Comparison of ENCODE assay signal across 18 cellular contexts in the genomic region with DNA sequence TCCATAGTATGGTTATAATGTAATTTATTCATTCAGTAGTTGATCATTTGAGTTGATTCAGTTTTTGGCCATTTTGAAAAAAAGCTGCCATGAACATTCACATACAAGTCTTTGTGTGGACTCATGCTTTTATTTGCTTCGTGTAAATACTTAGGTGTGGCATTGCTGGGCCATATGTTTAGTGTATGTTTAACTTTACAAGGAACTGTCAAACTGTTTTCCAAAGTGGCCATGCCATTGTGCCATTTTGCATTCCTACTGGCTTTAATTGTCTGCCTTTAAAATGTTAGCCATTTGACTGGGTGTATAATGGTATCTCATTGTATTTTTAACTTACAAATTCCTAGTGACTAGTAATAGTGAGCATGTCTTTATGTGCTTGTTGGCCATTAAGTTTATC. TPM values are rescaled to one million over a fixed set of nuclear protein-coding genes. Genes with fewer than 3 reads are reported as not detected.
DNase-seq lines count a peak whose midpoint lies in the region; ATAC-seq, FAIRE-seq and TF ChIP-seq lines count a peak whose summit lies in the region.
"Had no signal": no experiment of that assay in that cellular context is flagged by ENCODE, and none has a peak within 500 bp of the region (broad histone marks: within the 10 kb centered on the region; RNA-seq: fewer than 3 reads in every experiment).

No MANE protein-coding gene starts in this region.

- H3K79me2 ChIP-seq in keratinocyte (ENCODE audit: control insufficient read depth, insufficient read depth, low read length) = peaks cover 54% of the 10 kb centered on the region

- no peak overlapping the region for H2AFZ ChIP-seq in keratinocyte (ENCODE audit: control insufficient read depth, low read length)

- H4K20me1 ChIP-seq in keratinocyte (ENCODE audit: control insufficient read depth, extremely low read depth, insufficient read depth, low read length) = no peaks in the 10 kb centered on the region

- ATAC-seq in CD8-positive, alpha-beta T cell = no peak
- no peak for ATAC-seq in activated CD8-positive, alpha-beta T cell treated with anti-CD3 and anti-CD28 coated beads for 36 hours
- ATAC-seq in GM19035 (IDR thresholded peaks at IDR 0.05; ENCODE audit: unreplicated experiment) = no peak
- no peak for ATAC-seq in GM18861 (IDR thresholded peaks at IDR 0.05; ENCODE audit: unreplicated experiment)
- ATAC-seq: left cardiac atrium, SK-N-SH treated with all-trans-retinoic acid at 6 μM for 48 hours had no signal

- intact Hi-C loops in CD8-positive, alpha-beta T cell (cut with DNase I, micrococcal nuclease) = loop anchor here in 1 of 2 experiments (10.0 kb wide), 2 partner anchors 818 to 1062 kb away; a partner anchor contains a TSS
- intact Hi-C loops in activated CD8-positive, alpha-beta T cell treated with anti-CD3 and anti-CD28 coated beads for 36 hours (cut with micrococcal nuclease) = loop anchor here (10.0 kb wide), 1 partner anchor 212 kb away; a partner anchor contains a TSS

- H3K4me3 Mint-ChIP-seq in T-helper 2 cell treated with Interferon-gamma antibody and Interleukin-4, amounts not matched to agents 5 μg/mL and 100 μg/mL, for 36 hours = peak overlapping the region; percentile 90
- H3K4me3 Mint-ChIP-seq in CD8-positive, alpha-beta T cell = no peak overlapping the region
- peak overlapping the region; percentile 29 for H3K4me3 Mint-ChIP-seq in activated CD8-positive, alpha-beta T cell treated with anti-CD3 and anti-CD28 coated beads for 36 hours
- H3K4me3 Mint-ChIP-seq: brain had no signal

- H3K27ac ChIP-seq in CD8-positive, alpha-beta T cell (ENCODE audit: low read depth, low read length) = no peak overlapping the region
- peak overlapping the region; percentile 91 for H3K27ac ChIP-seq in keratinocyte (ENCODE audit: control insufficient read depth, insufficient read depth, low read length)
- H3K27ac ChIP-seq: BLaER1 treated with 17β-estradiol and CSF1 and Interleukin-3, amounts not matched to agents 10 nM and 100 nM; tibial nerve had no signal

- H3K36me3 Mint-ChIP-seq in T-helper 2 cell treated with Interferon-gamma antibody and Interleukin-4, amounts not matched to agents 5 μg/mL and 100 μg/mL, for 36 hours (ENCODE audit: low read depth) = peaks cover 30% of the 10 kb centered on the region
- H3K36me3 Mint-ChIP-seq in CD8-positive, alpha-beta T cell = peaks cover 4% of the 10 kb centered on the region
- H3K36me3 Mint-ChIP-seq in activated CD8-positive, alpha-beta T cell treated with anti-CD3 and anti-CD28 coated beads for 36 hours (ENCODE audit: low read depth) = peaks cover 3% of the 10 kb centered on the region

- FAIRE-seq in keratinocyte (lab: Jason Lieb, UNC) = no peak
- FAIRE-seq: RCC 7860 had no signal

- peak overlapping the region; percentile 27 for H3K4me2 ChIP-seq in keratinocyte (ENCODE audit: control insufficient read depth, extremely low read depth, insufficient read depth, low read depth, low read length)
- H3K4me2 ChIP-seq: BLaER1 treated with 17β-estradiol and CSF1 and Interleukin-3, amounts not matched to agents 10 nM and 100 nM had no signal

- H3K27me3 Mint-ChIP-seq in T-helper 2 cell treated with Interferon-gamma antibody and Interleukin-4, amounts not matched to agents 5 μg/mL and 100 μg/mL, for 36 hours (ENCODE audit: low read depth) = no peaks in the 10 kb centered on the region
- no peaks in the 10 kb centered on the region for H3K27me3 Mint-ChIP-seq in CD8-positive, alpha-beta T cell (ENCODE audit: low read depth)
- H3K27me3 Mint-ChIP-seq in activated CD8-positive, alpha-beta T cell treated with anti-CD3 and anti-CD28 coated beads for 36 hours = no peaks in the 10 kb centered on the region

- CTCF ChIA-PET in CD8-positive, alpha-beta T cell (lab: Charles Lee) = no interaction called here
- CTCF ChIA-PET in activated CD8-positive, alpha-beta T cell treated with anti-CD3 and anti-CD28 coated beads for 36 hours (lab: Charles Lee) = no interaction called here

- no peak overlapping the region for H3K9ac ChIP-seq in keratinocyte (ENCODE audit: control insufficient read depth, extremely low read depth, insufficient read depth, low read length)
- H3K9ac ChIP-seq: BLaER1 treated with 17β-estradiol and CSF1 and Interleukin-3, amounts not matched to agents 10 nM and 100 nM had no signal

- no peaks in the 10 kb centered on the region for H3K36me3 ChIP-seq in CD8-positive, alpha-beta T cell (ENCODE audit: insufficient read depth, low read length)
- no peaks in the 10 kb centered on the region for H3K36me3 ChIP-seq in keratinocyte (ENCODE audit: control insufficient read depth in 2 of 2, extremely low read depth in 1 of 2, insufficient read depth in 2 of 2, low read length in 2 of 2)
- H3K36me3 ChIP-seq: tibial nerve had no signal

- H3K9me1 ChIP-seq in keratinocyte (ENCODE audit: control insufficient read depth, extremely low read depth, insufficient read depth, low read length) = peaks cover 2% of the 10 kb centered on the region

- no peak for DNase-seq in T-helper 2 cell treated with Interferon-gamma antibody and Interleukin-4, amounts not matched to agents 5 μg/mL and 100 μg/mL, for 36 hours (ENCODE audit: low spot score)
- DNase-seq in T-helper 2 cell = no peak
- no peak for DNase-seq in CD8-positive, alpha-beta T cell
- no peak for DNase-seq in activated CD8-positive, alpha-beta T cell treated with anti-CD3 and anti-CD28 coated beads for 36 hours
- no peak for DNase-seq in keratinocyte (ENCODE audit: low read depth, low spot score)
- DNase-seq in stimulated activated naive CD4-positive, alpha-beta T cell treated with Interleukin-2 at 50 U/mL for 16 hours (lab: John Stamatoyannopoulos, UW) = no peak
- DNase-seq: activated gamma-delta T cell treated with Interleukin-2 at 50 U/mL for 16 hours; left cardiac atrium; NCI-H1105 treated with DMSO at 0.1 percent for 48 hours; NCI-H2171; stimulated activated CD4-positive, alpha-beta T cell treated with anti-CD3 and anti-CD28 coated beads, Interleukin-12 subunit alpha, Interleukin-12 subunit beta, amount 100 ng/mL, for 4 hours had no signal

- H3K4me1 ChIP-seq in CD8-positive, alpha-beta T cell (ENCODE audit: insufficient read depth, low read length) = peaks cover 58% of the 10 kb centered on the region
- peaks cover 61% of the 10 kb centered on the region for H3K4me1 ChIP-seq in keratinocyte (ENCODE audit: control insufficient read depth, extremely low read depth, insufficient read depth, low read length)

- peaks cover 74% of the 10 kb centered on the region for H3K4me1 Mint-ChIP-seq in T-helper 2 cell treated with Interferon-gamma antibody and Interleukin-4, amounts not matched to agents 5 μg/mL and 100 μg/mL, for 36 hours (ENCODE audit: low read depth)
- H3K4me1 Mint-ChIP-seq in CD8-positive, alpha-beta T cell (ENCODE audit: low read depth) = peaks cover 77% of the 10 kb centered on the region
- H3K4me1 Mint-ChIP-seq in activated CD8-positive, alpha-beta T cell treated with anti-CD3 and anti-CD28 coated beads for 36 hours (ENCODE audit: low read depth) = peaks cover 80% of the 10 kb centered on the region

- H3K27me3 ChIP-seq in CD8-positive, alpha-beta T cell (ENCODE audit: insufficient read depth, low read length) = no peaks in the 10 kb centered on the region
- no peaks in the 10 kb centered on the region for H3K27me3 ChIP-seq in keratinocyte (ENCODE audit: control insufficient read depth, extremely low read depth, insufficient read depth, low read length)
- H3K27me3 ChIP-seq: BLaER1 treated with 17β-estradiol and CSF1 and Interleukin-3, amounts not matched to agents 10 nM and 100 nM; tibial nerve had no signal

- TF ChIP-seq CTCF in CD8-positive, alpha-beta T cell (IDR thresholded peaks at IDR 0.05) = no peak
- no peak for TF ChIP-seq CTCF in activated CD8-positive, alpha-beta T cell treated with anti-CD3 and anti-CD28 coated beads for 36 hours (IDR thresholded peaks at IDR 0.05)
- no peak for TF ChIP-seq CTCF in keratinocyte (optimal IDR thresholded peaks at IDR 0.05 in 1 of 3, IDR thresholded peaks at IDR 0.05 in 1 of 3, conservative IDR thresholded peaks at IDR 0.05 in 1 of 3; ENCODE audit: extremely low read depth in 1 of 3, insufficient read depth in 2 of 3, low read length in 3 of 3)

- H3K9me3 ChIP-seq in CD8-positive, alpha-beta T cell (ENCODE audit: low read length) = no peaks in the 10 kb centered on the region
- no peaks in the 10 kb centered on the region for H3K9me3 ChIP-seq in keratinocyte (ENCODE audit: control insufficient read depth, low read depth, low read length)
- H3K9me3 ChIP-seq: tibial nerve had no signal

- H3K4me3 ChIP-seq in CD8-positive, alpha-beta T cell (ENCODE audit: low read depth, low read length) = no peak overlapping the region
- no peak overlapping the region for H3K4me3 ChIP-seq in keratinocyte (ENCODE audit: control insufficient read depth in 2 of 3, extremely low read depth in 1 of 3, insufficient read depth in 2 of 3, low read depth in 1 of 3, low read length in 3 of 3)
- H3K4me3 ChIP-seq: BLaER1 treated with 17β-estradiol and CSF1 and Interleukin-3, amounts not matched to agents 10 nM and 100 nM; tibial nerve had no signal

- dilution Hi-C loops in keratinocyte (cut with MboI; ENCODE audit: extremely low pct_ligation_motif_present, low sequenced_read_pairs) = no loop called here

- no peaks in the 10 kb centered on the region for H3K9me3 Mint-ChIP-seq in T-helper 2 cell treated with Interferon-gamma antibody and Interleukin-4, amounts not matched to agents 5 μg/mL and 100 μg/mL, for 36 hours
- H3K9me3 Mint-ChIP-seq in CD8-positive, alpha-beta T cell = no peaks in the 10 kb centered on the region
- peaks cover 1% of the 10 kb centered on the region for H3K9me3 Mint-ChIP-seq in activated CD8-positive, alpha-beta T cell treated with anti-CD3 and anti-CD28 coated beads for 36 hours

- H3K27ac Mint-ChIP-seq in T-helper 2 cell treated with Interferon-gamma antibody and Interleukin-4, amounts not matched to agents 5 μg/mL and 100 μg/mL, for 36 hours = peak overlapping the region; percentile 86
- H3K27ac Mint-ChIP-seq in CD8-positive, alpha-beta T cell = peak overlapping the region; percentile 71
- peak overlapping the region; percentile 94 for H3K27ac Mint-ChIP-seq in activated CD8-positive, alpha-beta T cell treated with anti-CD3 and anti-CD28 coated beads for 36 hours
- H3K27ac Mint-ChIP-seq: brain had no signal

- POLR2A ChIA-PET in CD8-positive, alpha-beta T cell (lab: Charles Lee) = no interaction called here
- POLR2A ChIA-PET in activated CD8-positive, alpha-beta T cell treated with anti-CD3 and anti-CD28 coated beads for 36 hours (lab: Charles Lee) = no interaction called here

RNA-seq across cellular contexts. Expression of a gene that starts 8.8 kb away (rescaled TPM):
- total RNA-seq in CD8-positive, alpha-beta T cell = 10 to 100 TPM; 16.0 to 18.8 TPM
- total RNA-seq in activated CD8-positive, alpha-beta T cell treated with anti-CD3 and anti-CD28 coated beads for 36 hours = 10 to 100 TPM in 1 of 2 experiments, 1 to 10 TPM in 1; 9.6 to 11.6 TPM
- polyA plus RNA-seq in keratinocyte = 7.3 to 13.9 TPM (median 9.6 TPM) in 3 replicates
- 12.6 TPM for polyA plus RNA-seq in keratinocyte (2011; ENCODE audit: low read depth)
- polyA plus RNA-seq in keratinocyte (2011; cell fraction: cytosol; rRNA removed) = 5.1 and 8.4 TPM in 2 replicates
- polyA plus RNA-seq in keratinocyte (2011; cell fraction: nucleus; rRNA removed) = 11.5 and 13.3 TPM in 2 replicates
- polyA plus RNA-seq in keratinocyte (2012; ENCODE audit: low replicate concordance) = 10.7 and 11.0 TPM in 2 replicates
- 5.0 to 14.7 TPM (median 10.7 TPM) in 3 replicates for polyA minus RNA-seq in keratinocyte
- polyA minus RNA-seq in keratinocyte (2011; cell fraction: cytosol; rRNA and poly(A)+ RNA removed) = 3.5 TPM
- 9.5 and 15.0 TPM in 2 replicates for polyA minus RNA-seq in keratinocyte (2011; cell fraction: nucleus; rRNA and poly(A)+ RNA removed)
